24 cellular contexts compared by ENCODE assay signal in genomic region chr7:13028731-13029099, GRCh38.
DNase-seq lines count a peak whose midpoint lies in the region; ATAC-seq, FAIRE-seq and TF ChIP-seq lines count a peak whose summit lies in the region.
"Had no signal": no experiment of that assay in that cellular context is flagged by ENCODE, and none has a peak within 500 bp of the region (broad histone marks: within the 10 kb centered on the region; RNA-seq: fewer than 3 reads in every experiment).

No MANE protein-coding gene starts in this region.

- H3K27ac ChIP-seq in HCT116 (ENCODE audit: low read depth, low read length) (no peak overlapping the region), SK-N-SH (ENCODE audit: low read depth in 2 of 2, low read length in 1 of 2) (no peak overlapping the region)
- H3K27ac ChIP-seq: C4-2B, GM23248, KMS-11 had no signal

- TF ChIP-seq EP300 in SK-N-SH (IDR thresholded peaks at IDR 0.05; ENCODE audit: borderline replicate concordance in 1 of 2, low read depth in 1 of 2, low read length in 1 of 2): no peak

- no peaks in the 10 kb centered on the region for H3K27me3 ChIP-seq in HCT116 (ENCODE audit: insufficient read depth, low read length)
- H3K27me3 ChIP-seq in SK-N-SH (ENCODE audit: insufficient read depth): peaks cover 5% of the 10 kb centered on the region; the same call in 1 of the 2 replicates

- H3K9me3 ChIP-seq in HCT116 (ENCODE audit: control insufficient read depth in 1 of 2, insufficient read depth in 1 of 2, low read depth in 1 of 2, low read length in 2 of 2): no peaks in the 10 kb centered on the region
- no peaks in the 10 kb centered on the region for H3K9me3 ChIP-seq in SK-N-SH
- H3K9me3 ChIP-seq: HAP-1 had no signal

- CTCF ChIA-PET in HCT116 (lab: Charles Lee): interaction anchor here (1.4 kb wide), 1 partner anchor 342 kb away, joined by 3 read pairs; no protein-coding TSS in a partner anchor
- CTCF ChIA-PET in SK-N-SH (lab: Yijun Ruan, JAX): interaction anchor here (0.7 kb wide), 1 partner anchor 237 kb away, joined by 3 read pairs; no protein-coding TSS in a partner anchor

- H3K4me3 ChIP-seq in HCT116 (replicated peaks in 1 of 2; ENCODE audit: low read depth in 1 of 2, low read length in 2 of 2) (no peak overlapping the region), fibroblast of mammary gland (ENCODE audit: control insufficient read depth, low read depth, low read length) (no peak overlapping the region), SK-N-SH (ENCODE audit: low read depth in 2 of 2, low read length in 1 of 2) (no peak overlapping the region)
- H3K4me3 ChIP-seq: GM23248, HAP-1 had no signal

- intact Hi-C loops in HCT116 (cut with micrococcal nuclease): no loop called here
- intact Hi-C loops in sciatic nerve (cut with DNase I): no loop called here

- H2AFZ ChIP-seq in HCT116 (ENCODE audit: low read depth, low read length, poor library complexity, severe bottlenecking) (peak overlapping the region; percentile 76), SK-N-SH (ENCODE audit: low read depth) (no peak overlapping the region)
- H2AFZ ChIP-seq: GM23248 had no signal

- H3K4me1 ChIP-seq in HCT116 (ENCODE audit: control insufficient read depth in 1 of 2, insufficient read depth in 2 of 2, low read length in 2 of 2): peaks cover 10 to 27% of the 10 kb centered on the region in 2 experiments; a peak in 3 of 4 replicates
- no peaks in the 10 kb centered on the region for H3K4me1 ChIP-seq in SK-N-SH (ENCODE audit: control insufficient read depth in 1 of 2, insufficient read depth in 2 of 2, low read depth in 1 of 2, low read length in 1 of 2)

- H3K4me2 ChIP-seq in HCT116 (ENCODE audit: low read length): no peak overlapping the region
- no peak overlapping the region for H3K4me2 ChIP-seq in SK-N-SH
- H3K4me2 ChIP-seq: KMS-11 had no signal

- RAD21 ChIA-PET in HCT116 (lab: Charles Lee; ENCODE audit: low non-redundant PET in 1 of 2, low total read pairs in 2 of 2, uncharacterized antibody in 2 of 2, unreplicated experiment in 2 of 2): no interaction called here

- WGBS in SK-N-SH (ENCODE audit: low lambda C conversion rate): 8% methylated on average over 2 of the region's 2 CpGs

- H3K79me2 ChIP-seq in HCT116 (ENCODE audit: insufficient read depth, low read length) (no peaks in the 10 kb centered on the region), SK-N-SH (ENCODE audit: insufficient read depth) (no peaks in the 10 kb centered on the region)

- no peak overlapping the region for H3K9ac ChIP-seq in HCT116 (ENCODE audit: low read length)
- no peak overlapping the region for H3K9ac ChIP-seq in SK-N-SH
- H3K9ac ChIP-seq: GM23248, KMS-11 had no signal

- TF ChIP-seq RAD21 in HCT116 (IDR thresholded peaks at IDR 0.05; ENCODE audit: low read depth): no peak
- TF ChIP-seq RAD21 in SK-N-SH (IDR thresholded peaks at IDR 0.05; ENCODE audit: low read length): no peak

- POLR2A ChIA-PET in HCT116 (lab: Charles Lee) (interaction anchor here (0.9 kb wide), 1 partner anchor 16 kb away, joined by 3 read pairs; no protein-coding TSS in a partner anchor), SK-N-SH (lab: Yijun Ruan, JAX) (no interaction called here)

- H3K36me3 ChIP-seq in HCT116 (ENCODE audit: control insufficient read depth in 1 of 2, insufficient read depth in 2 of 2, low read length in 2 of 2) (no peaks in the 10 kb centered on the region), SK-N-SH (replicated peaks in 1 of 2; ENCODE audit: control insufficient read depth in 1 of 2, insufficient read depth in 2 of 2, low read length in 1 of 2) (no peaks in the 10 kb centered on the region)
- H3K36me3 ChIP-seq: HAP-1 had no signal

- ATAC-seq in HCT116: no peak
- ATAC-seq in sciatic nerve: peak; percentile 85

- H4K20me1 ChIP-seq in HCT116 (ENCODE audit: insufficient read depth) (no peaks in the 10 kb centered on the region), SK-N-SH (ENCODE audit: insufficient read depth) (no peaks in the 10 kb centered on the region)

- H3F3A ChIP-seq in SK-N-SH (replicated peaks; ENCODE audit: insufficient read depth): no peaks in the 10 kb centered on the region

- no peak for FAIRE-seq in RCC 7860 (lab: Jason Lieb, UNC)
- FAIRE-seq: A204.1, D721Med, GM18507, HTR-8/SVneo had no signal

- DNase-seq in HCT116 (ENCODE audit: low read depth, low spot score) (no peak), dermis blood vessel endothelial cell (peak; percentile 52), fibroblast of mammary gland (ENCODE audit: low read depth) (peak; percentile 14), sciatic nerve (ENCODE audit: low spot score) (no peak), SK-N-SH (no peak), erythroblast (lab: John Stamatoyannopoulos, UW) (no peak), RCC 7860 (ENCODE audit: low spot score) (no peak)
- DNase-seq: CD8-positive, alpha-beta memory T cell; DMS53; GDM1; GM23248; MV-4-11; NCI-H1694; NCI-H2081; NCI-H446; NCI-H526 treated with DMSO at 0.1 percent for 48 hours; Right ventricle myocardium superior had no signal

- TF ChIP-seq CTCF in HCT116 (IDR thresholded peaks at IDR 0.05 in 2 of 3, conservative IDR thresholded peaks at IDR 0.05 in 1 of 3; ENCODE audit: borderline replicate concordance in 1 of 3, insufficient read depth in 1 of 3, low read depth in 2 of 3, low read length in 2 of 3): no peak
- no peak for TF ChIP-seq CTCF in fibroblast of mammary gland (conservative IDR thresholded peaks at IDR 0.05; ENCODE audit: control insufficient read depth, insufficient read depth, low read depth, low read length)
- TF ChIP-seq CTCF in SK-N-SH (IDR thresholded peaks at IDR 0.05): no peak

- no TSS peak for BruUV-seq in HCT116 (replicated peaks; lab: Mats Ljungman, UMichigan)

- H3K9me2 ChIP-seq in HCT116 (ENCODE audit: insufficient read depth) (no peaks in the 10 kb centered on the region), SK-N-SH (no peaks in the 10 kb centered on the region)

- TF ChIP-seq POLR2A in HCT116 (IDR thresholded peaks at IDR 0.05; ENCODE audit: borderline replicate concordance, extremely low read depth, insufficient read depth, insufficient read length) (no peak), erythroblast (IDR thresholded peaks at IDR 0.05; ENCODE audit: low read length) (no peak)

TF ChIP-seq in HCT116, 20 proteins besides CTCF, POLR2A, EP300 and RAD21:
- no peak for TF ChIP-seq ATF3 (IDR thresholded peaks at IDR 0.05)
- no peak for TF ChIP-seq ELF1 (IDR thresholded peaks at IDR 0.05; ENCODE audit: borderline replicate concordance, low read depth)
TF ChIP-seq in HCT116: peak in this region for 0.

TF ChIP-seq in SK-N-SH, 30 proteins besides CTCF, POLR2A, EP300 and RAD21:
- no peak for TF ChIP-seq EZH2phosphoT487 (IDR thresholded peaks at IDR 0.05; ENCODE audit: borderline replicate concordance, low read depth)
- no peak for TF ChIP-seq ZBTB33 (IDR thresholded peaks at IDR 0.05; ENCODE audit: borderline replicate concordance, low read depth)
- no peak for TF ChIP-seq ELF1 (IDR thresholded peaks at IDR 0.05)
- TF ChIP-seq RFX5 (IDR thresholded peaks at IDR 0.05; ENCODE audit: low read length): no peak
- no peak for TF ChIP-seq MAX (IDR thresholded peaks at IDR 0.05; ENCODE audit: low read depth)
- no peak for TF ChIP-seq NRF1 (IDR thresholded peaks at IDR 0.05; ENCODE audit: low read depth, low read length)
TF ChIP-seq in SK-N-SH: peak in this region for 0.

Comparison
In these comparisons a context has a peak if more than half of its experiments do, and no peak if none do; other contexts are left out.
1. DNase-seq: peak in dermis blood vessel endothelial cell (single experiment) and fibroblast of mammary gland (single experiment); none in HCT116 (single experiment), sciatic nerve (single experiment), SK-N-SH (single experiment), erythroblast (0 of 2) and RCC 7860 (single experiment).